35 cellular contexts compared by ENCODE assay signal in the genomic region with DNA sequence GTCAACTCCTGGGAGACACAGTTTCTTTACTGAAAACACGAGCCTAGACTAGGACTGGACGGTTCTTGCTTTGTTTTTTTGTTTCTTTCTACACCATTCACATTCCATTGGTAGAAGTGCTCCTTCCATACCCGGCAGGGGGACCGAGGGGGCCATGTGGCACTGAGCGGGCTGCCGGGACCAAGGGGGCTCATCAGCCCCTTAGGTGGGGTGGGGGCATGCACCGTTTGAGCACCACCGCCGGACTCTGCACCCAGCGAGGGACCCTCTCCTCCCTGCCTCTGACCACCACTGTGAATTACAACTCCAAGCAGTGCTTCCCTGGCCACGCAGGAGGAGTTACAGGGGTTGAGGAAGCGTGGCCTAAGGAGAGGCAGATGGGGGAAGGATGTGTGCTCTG. TPM values are rescaled to one million over a fixed set of nuclear protein-coding genes. Genes with fewer than 3 reads are reported as not detected.
"Had no signal": no experiment of that assay in that cellular context is flagged by ENCODE, and none has a peak within 500 bp of the region (broad histone marks: within the 10 kb centered on the region; RNA-seq: fewer than 3 reads in every experiment).

No MANE protein-coding gene starts in this region.

- H3K9me3 Mint-ChIP-seq: activated CD4-positive, alpha-beta memory T cell treated with anti-CD3 and anti-CD28 coated beads, Interleukin-2, amount 10 ng/mL, durations not matched to agents 7 days and 5 days; effector memory CD8-positive, alpha-beta T cell; nephron progenitor cell had no signal

- DNase-seq: activated CD4-positive, alpha-beta memory T cell treated with anti-CD3 and anti-CD28 coated beads, Interleukin-2, amount 10 ng/mL, durations not matched to agents 7 days and 5 days; activated CD4-positive, alpha-beta T cell treated with anti-CD3 and anti-CD28 coated beads for 4 hours; activated CD4-positive, CD25-positive, alpha-beta regulatory T cell; activated CD8-positive, alpha-beta memory T cell treated with anti-CD3 and anti-CD28 coated beads, Interleukin-2, amount 50 U/mL, for 48 hours; activated gamma-delta T cell treated with Interleukin-2 at 50 U/mL for 16 hours; activated naive CD4-positive, alpha-beta T cell treated with anti-CD3 and anti-CD28 coated beads, Interleukin-2, amount 50 U/mL, for 16 hours; activated T-cell treated with anti-CD3 and anti-CD28 coated beads, Interleukin-2, amount 50 U/mL, for 24 hours; anterior cingulate cortex; cerebellar nuclear complex; colonic mucosa; effector memory CD8-positive, alpha-beta T cell; erythroblast; gastrocnemius medialis; islet precursor cell; left ventricle myocardium inferior; mesendoderm; nephron progenitor cell; nucleus accumbens; psoas muscle; stimulated activated CD4-positive, alpha-beta T cell treated with anti-CD3 and anti-CD28 coated beads, Interleukin-1b, Interleukin-23, amount 100 ng/mL, for 48 hours; stimulated activated CD4-positive, alpha-beta T cell treated with anti-CD3 and anti-CD28 coated beads, Interleukin-4, amount 100 ng/mL, for 4 hours; stimulated activated CD8-positive, alpha-beta memory T cell treated with anti-CD3 and anti-CD28 coated beads, Interleukin-4, amount 100 ng/mL, for 48 hours; stimulated activated naive CD4-positive, alpha-beta T cell had no signal

- H3K9me3 ChIP-seq: colonic mucosa, gastrocnemius medialis, left ventricle myocardium inferior, psoas muscle, suprapubic skin, tibial artery had no signal

- ATAC-seq: activated T-helper 17 cell treated with anti-CD3 and anti-CD28 coated beads, Interleukin-2, amount 50 U/mL, for 72 hours; effector memory CD8-positive, alpha-beta T cell; gastrocnemius medialis; psoas muscle had no signal

- H3K4me1 ChIP-seq: parathyroid adenoma had no signal

- H3K36me3 ChIP-seq: colonic mucosa, gastrocnemius medialis, left ventricle myocardium inferior, suprapubic skin, tibial artery had no signal

- H3K4me3 ChIP-seq: colonic mucosa, dorsolateral prefrontal cortex, gastrocnemius medialis, hepatocyte, left ventricle myocardium inferior, lung, psoas muscle, smooth muscle cell, suprapubic skin, tibial artery had no signal

- H3K4me3 Mint-ChIP-seq: activated CD4-positive, alpha-beta memory T cell treated with anti-CD3 and anti-CD28 coated beads, Interleukin-2, amount 10 ng/mL, durations not matched to agents 7 days and 5 days; activated T-cell treated with anti-CD3 and anti-CD28 coated beads, Interleukin-2, amount 50 U/mL, for 24 hours; activated T-helper 17 cell treated with anti-CD3 and anti-CD28 coated beads, Interleukin-2, amount 50 U/mL, for 72 hours; nephron progenitor cell; T-helper 2 cell treated with Interferon-gamma antibody and Interleukin-4, amounts not matched to agents 5 μg/mL and 100 μg/mL, for 36 hours had no signal

- H3K27me3 ChIP-seq: colonic mucosa had no signal

- H3K27me3 Mint-ChIP-seq: activated T-cell treated with anti-CD3 and anti-CD28 coated beads, Interleukin-2, amount 50 U/mL, for 24 hours; activated T-helper 17 cell treated with anti-CD3 and anti-CD28 coated beads, Interleukin-2, amount 50 U/mL, for 72 hours; effector memory CD8-positive, alpha-beta T cell had no signal

- H3K27ac Mint-ChIP-seq: activated CD4-positive, alpha-beta memory T cell treated with anti-CD3 and anti-CD28 coated beads, Interleukin-2, amount 10 ng/mL, durations not matched to agents 7 days and 5 days; activated T-cell treated with anti-CD3 and anti-CD28 coated beads, Interleukin-2, amount 50 U/mL, for 24 hours; activated T-helper 17 cell treated with anti-CD3 and anti-CD28 coated beads, Interleukin-2, amount 50 U/mL, for 72 hours; effector memory CD8-positive, alpha-beta T cell; nephron progenitor cell; T-helper 2 cell treated with Interferon-gamma antibody and Interleukin-4, amounts not matched to agents 5 μg/mL and 100 μg/mL, for 36 hours had no signal

RNA-seq across cellular contexts. Expression of gene CFAP97D2, which starts 15.0 kb away (rescaled TPM):
- total RNA-seq: activated CD4-positive, alpha-beta memory T cell treated with anti-CD3 and anti-CD28 coated beads, Interleukin-2, amount 10 ng/mL, durations not matched to agents 7 days and 5 days; activated T-helper 17 cell treated with anti-CD3 and anti-CD28 coated beads, Interleukin-2, amount 50 U/mL, for 72 hours; bronchial epithelial cell; colonic mucosa; gastrocnemius medialis; hepatocyte; left ventricle myocardium inferior; myocyte; psoas muscle; smooth muscle cell; suprapubic skin; ureter had no signal
